ENCODE assay signal across 14 cellular contexts in genomic region chr22:16591136-16591535, GRCh38. TPM values are rescaled to one million over a fixed set of nuclear protein-coding genes. Genes with fewer than 3 reads are reported as not detected.
"Had no signal": no experiment of that assay in that cellular context is flagged by ENCODE, and none has a peak within 500 bp of the region (broad histone marks: within the 10 kb centered on the region; RNA-seq: fewer than 3 reads in every experiment).

No MANE protein-coding gene starts in this region.

RNA-seq across cellular contexts. Expression of gene CCT8L2, which starts 1.5 kb away (rescaled TPM):
- total RNA-seq: stomach, subcutaneous adipose tissue, suprapubic skin, temporal lobe, thoracic aorta, thyroid gland, tibial nerve, transverse colon, upper lobe of left lung, upper lobe of right lung, ureter, urinary bladder, uterus, vagina had no signal
- polyA plus RNA-seq: stomach, urinary bladder had no signal
